In the genomic region with DNA sequence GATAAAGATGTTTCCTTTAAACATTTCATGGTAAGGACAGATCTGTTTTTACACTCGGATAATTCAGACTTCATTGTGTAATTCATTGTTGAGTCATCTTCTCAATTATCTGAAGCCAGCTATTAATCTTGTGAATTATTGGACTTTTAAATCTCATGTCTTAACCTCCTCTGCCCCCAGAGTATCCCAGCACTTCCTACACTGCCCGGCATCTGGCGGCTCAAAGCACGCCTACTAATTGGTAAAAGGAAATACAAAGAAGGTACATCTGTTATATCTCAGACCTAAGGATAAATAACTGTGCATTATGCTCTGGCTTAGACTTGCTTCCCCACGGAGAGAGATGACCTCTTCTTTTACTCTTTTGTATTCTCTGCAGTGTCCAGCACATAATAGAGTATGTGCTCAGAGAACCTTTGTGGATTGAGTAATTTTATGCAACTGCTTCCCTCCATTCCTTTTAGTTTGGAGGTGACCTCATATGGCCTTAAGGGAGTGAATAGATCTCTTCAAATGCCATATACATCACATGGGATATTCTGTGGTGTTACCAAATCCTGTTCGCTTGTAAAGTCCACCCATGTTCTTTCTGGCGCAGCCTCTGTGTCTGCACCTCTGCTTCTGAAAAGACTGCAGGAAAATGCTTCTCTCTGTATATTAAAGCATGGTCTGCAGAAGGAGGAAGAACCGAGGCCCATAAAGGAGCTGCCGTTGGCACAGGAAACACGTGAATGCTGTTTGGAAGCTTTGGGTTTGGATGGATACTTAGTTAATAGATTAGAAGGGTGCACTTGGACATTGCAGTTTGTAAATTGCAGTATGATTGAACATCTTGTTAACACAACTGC, we compare ENCODE assay signal across 2 cellular contexts.
TF ChIP-seq lines count a peak whose summit lies in the region.

No MANE protein-coding gene starts in this region.

TF ChIP-seq in liver, 16 proteins besides CTCF, POLR2A, EP300 and RAD21 (continued from another document):
- TF ChIP-seq, protein P1, sequence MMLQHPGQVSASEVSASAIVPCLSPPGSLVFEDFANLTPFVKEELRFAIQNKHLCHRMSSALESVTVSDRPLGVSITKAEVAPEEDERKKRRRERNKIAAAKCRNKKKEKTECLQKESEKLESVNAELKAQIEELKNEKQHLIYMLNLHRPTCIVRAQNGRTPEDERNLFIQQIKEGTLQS (IDR thresholded peaks at IDR 0.05) = no peak
- no peak for TF ChIP-seq YY1 (IDR thresholded peaks at IDR 0.05)
- no peak for TF ChIP-seq FOXA1 (IDR thresholded peaks at IDR 0.05)
- TF ChIP-seq, protein P2, sequence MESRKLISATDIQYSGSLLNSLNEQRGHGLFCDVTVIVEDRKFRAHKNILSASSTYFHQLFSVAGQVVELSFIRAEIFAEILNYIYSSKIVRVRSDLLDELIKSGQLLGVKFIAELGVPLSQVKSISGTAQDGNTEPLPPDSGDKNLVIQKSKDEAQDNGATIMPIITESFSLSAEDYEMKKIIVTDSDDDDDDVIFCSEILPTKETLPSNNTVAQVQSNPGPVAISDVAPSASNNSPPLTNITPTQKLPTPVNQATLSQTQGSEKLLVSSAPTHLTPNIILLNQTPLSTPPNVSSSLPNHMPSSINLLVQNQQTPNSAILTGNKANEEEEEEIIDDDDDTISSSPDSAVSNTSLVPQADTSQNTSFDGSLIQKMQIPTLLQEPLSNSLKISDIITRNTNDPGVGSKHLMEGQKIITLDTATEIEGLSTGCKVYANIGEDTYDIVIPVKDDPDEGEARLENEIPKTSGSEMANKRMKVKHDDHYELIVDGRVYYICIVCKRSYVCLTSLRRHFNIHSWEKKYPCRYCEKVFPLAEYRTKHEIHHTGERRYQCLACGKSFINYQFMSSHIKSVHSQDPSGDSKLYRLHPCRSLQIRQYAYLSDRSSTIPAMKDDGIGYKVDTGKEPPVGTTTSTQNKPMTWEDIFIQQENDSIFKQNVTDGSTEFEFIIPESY (IDR thresholded peaks at IDR 0.05) = no peak
- TF ChIP-seq, protein P3, sequence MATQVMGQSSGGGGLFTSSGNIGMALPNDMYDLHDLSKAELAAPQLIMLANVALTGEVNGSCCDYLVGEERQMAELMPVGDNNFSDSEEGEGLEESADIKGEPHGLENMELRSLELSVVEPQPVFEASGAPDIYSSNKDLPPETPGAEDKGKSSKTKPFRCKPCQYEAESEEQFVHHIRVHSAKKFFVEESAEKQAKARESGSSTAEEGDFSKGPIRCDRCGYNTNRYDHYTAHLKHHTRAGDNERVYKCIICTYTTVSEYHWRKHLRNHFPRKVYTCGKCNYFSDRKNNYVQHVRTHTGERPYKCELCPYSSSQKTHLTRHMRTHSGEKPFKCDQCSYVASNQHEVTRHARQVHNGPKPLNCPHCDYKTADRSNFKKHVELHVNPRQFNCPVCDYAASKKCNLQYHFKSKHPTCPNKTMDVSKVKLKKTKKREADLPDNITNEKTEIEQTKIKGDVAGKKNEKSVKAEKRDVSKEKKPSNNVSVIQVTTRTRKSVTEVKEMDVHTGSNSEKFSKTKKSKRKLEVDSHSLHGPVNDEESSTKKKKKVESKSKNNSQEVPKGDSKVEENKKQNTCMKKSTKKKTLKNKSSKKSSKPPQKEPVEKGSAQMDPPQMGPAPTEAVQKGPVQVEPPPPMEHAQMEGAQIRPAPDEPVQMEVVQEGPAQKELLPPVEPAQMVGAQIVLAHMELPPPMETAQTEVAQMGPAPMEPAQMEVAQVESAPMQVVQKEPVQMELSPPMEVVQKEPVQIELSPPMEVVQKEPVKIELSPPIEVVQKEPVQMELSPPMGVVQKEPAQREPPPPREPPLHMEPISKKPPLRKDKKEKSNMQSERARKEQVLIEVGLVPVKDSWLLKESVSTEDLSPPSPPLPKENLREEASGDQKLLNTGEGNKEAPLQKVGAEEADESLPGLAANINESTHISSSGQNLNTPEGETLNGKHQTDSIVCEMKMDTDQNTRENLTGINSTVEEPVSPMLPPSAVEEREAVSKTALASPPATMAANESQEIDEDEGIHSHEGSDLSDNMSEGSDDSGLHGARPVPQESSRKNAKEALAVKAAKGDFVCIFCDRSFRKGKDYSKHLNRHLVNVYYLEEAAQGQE (IDR thresholded peaks at IDR 0.05) = no peak
- no peak for TF ChIP-seq HNF4A (conservative IDR thresholded peaks at IDR 0.05)
- no peak for TF ChIP-seq HNF4G (IDR thresholded peaks at IDR 0.05)
- no peak for TF ChIP-seq EGR1 (IDR thresholded peaks at IDR 0.05; ENCODE audit: low read depth in 2 of 2)

TF ChIP-seq in HepG2, 621 proteins besides CTCF, POLR2A, EP300 and RAD21 (continued from another document):
- TF ChIP-seq, protein P4, sequence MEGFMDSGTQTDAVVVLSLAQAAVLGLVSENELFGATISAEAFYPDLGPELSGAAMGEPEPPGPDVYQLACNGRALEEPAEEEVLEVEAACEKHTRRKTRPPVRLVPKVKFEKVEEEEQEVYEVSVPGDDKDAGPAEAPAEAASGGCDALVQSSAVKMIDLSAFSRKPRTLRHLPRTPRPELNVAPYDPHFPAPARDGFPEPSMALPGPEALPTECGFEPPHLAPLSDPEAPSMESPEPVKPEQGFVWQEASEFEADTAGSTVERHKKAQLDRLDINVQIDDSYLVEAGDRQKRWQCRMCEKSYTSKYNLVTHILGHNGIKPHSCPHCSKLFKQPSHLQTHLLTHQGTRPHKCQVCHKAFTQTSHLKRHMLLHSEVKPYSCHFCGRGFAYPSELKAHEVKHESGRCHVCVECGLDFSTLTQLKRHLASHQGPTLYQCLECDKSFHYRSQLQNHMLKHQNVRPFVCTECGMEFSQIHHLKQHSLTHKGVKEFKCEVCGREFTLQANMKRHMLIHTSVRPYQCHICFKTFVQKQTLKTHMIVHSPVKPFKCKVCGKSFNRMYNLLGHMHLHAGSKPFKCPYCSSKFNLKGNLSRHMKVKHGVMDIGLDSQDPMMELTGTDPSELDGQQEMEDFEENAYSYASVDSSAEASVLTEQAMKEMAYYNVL (CRISPR knock-in tag; IDR thresholded peaks at IDR 0.05; ENCODE audit: borderline replicate concordance) = no peak
- TF ChIP-seq XBP1 (CRISPR knock-in tag; IDR thresholded peaks at IDR 0.05) = no peak
- TF ChIP-seq RBM39 (IDR thresholded peaks at IDR 0.05; ENCODE audit: low read depth, low read length, poor library complexity, severe bottlenecking) = no peak
- TF ChIP-seq GATAD1 (CRISPR knock-in tag; IDR thresholded peaks at IDR 0.05) = no peak
- no peak for TF ChIP-seq PAF1 (CRISPR knock-in tag; IDR thresholded peaks at IDR 0.05)
- no peak for TF ChIP-seq SP1 (IDR thresholded peaks at IDR 0.05)
- no peak for TF ChIP-seq SP1 (CRISPR knock-in tag; IDR thresholded peaks at IDR 0.05)
- no peak for TF ChIP-seq SIX4 (CRISPR knock-in tag; IDR thresholded peaks at IDR 0.05)
- no peak for TF ChIP-seq FOXK2 (IDR thresholded peaks at IDR 0.05)
- TF ChIP-seq GABPB1 (CRISPR knock-in tag; IDR thresholded peaks at IDR 0.05) = no peak
- no peak for TF ChIP-seq POGZ (CRISPR knock-in tag; IDR thresholded peaks at IDR 0.05)
- TF ChIP-seq FLYWCH1 (CRISPR knock-in tag; IDR thresholded peaks at IDR 0.05) = no peak
